19 cellular contexts compared by ENCODE assay signal in the genomic region with DNA sequence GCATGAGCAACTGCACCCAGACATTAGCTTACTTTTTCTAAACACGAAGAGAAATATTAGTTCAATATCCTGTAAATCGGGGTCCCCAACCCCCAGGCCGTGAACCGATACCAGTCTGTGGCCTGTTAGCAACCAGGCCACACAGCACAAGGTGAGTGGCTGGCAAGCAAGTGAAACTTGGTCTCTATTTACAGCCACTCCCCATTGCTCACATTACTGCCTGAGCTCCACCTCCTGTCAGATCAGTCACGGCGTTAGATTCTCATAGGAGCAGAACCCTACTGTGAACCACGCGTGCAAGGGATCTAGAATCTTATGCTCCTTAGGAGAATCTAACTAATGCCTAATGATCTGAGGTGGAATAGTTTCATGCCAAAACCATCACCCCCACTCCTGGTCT.
"Had no signal": no experiment of that assay in that cellular context is flagged by ENCODE, and none has a peak within 500 bp of the region (broad histone marks: within the 10 kb centered on the region; RNA-seq: fewer than 3 reads in every experiment).

No MANE protein-coding gene starts in this region.

- H3K27me3 ChIP-seq: cardiac muscle cell, hepatocyte, tibial artery had no signal

- H3K27ac Mint-ChIP-seq: activated naive CD8-positive, alpha-beta T cell; effector memory CD8-positive, alpha-beta T cell; natural killer cell treated with Interleukin-12 subunit alpha and Interleukin-12 subunit beta and Interleukin-15 and Interleukin-18, amount 100 ng/mL, for 72 hours; T-helper 1 cell treated with Interleukin-12 subunit alpha and Interleukin-12 subunit beta and Interleukin-4 antibody, amounts not matched to agents 30 μg/mL and 1 μg/mL, for 36 hours had no signal

- H3K36me3 ChIP-seq: cardiac muscle cell, lower lobe of right lung, tibial artery had no signal

- H3K4me2 ChIP-seq: hepatocyte had no signal

- H3K4me3 Mint-ChIP-seq: activated naive CD8-positive, alpha-beta T cell; effector memory CD8-positive, alpha-beta T cell; natural killer cell treated with Interleukin-12 subunit alpha and Interleukin-12 subunit beta and Interleukin-15 and Interleukin-18, amount 100 ng/mL, for 72 hours; T-helper 1 cell treated with Interleukin-12 subunit alpha and Interleukin-12 subunit beta and Interleukin-4 antibody, amounts not matched to agents 30 μg/mL and 1 μg/mL, for 36 hours had no signal

- H3K4me1 ChIP-seq: lower lobe of right lung, tibial artery had no signal

- H3K27me3 Mint-ChIP-seq: activated naive CD8-positive, alpha-beta T cell; effector memory CD8-positive, alpha-beta T cell had no signal

- H3K27ac ChIP-seq: cardiac muscle cell, hepatocyte, lower lobe of right lung, tibial artery had no signal

- ATAC-seq: effector memory CD8-positive, alpha-beta T cell; left cardiac atrium; natural killer cell treated with Interleukin-12 subunit alpha and Interleukin-12 subunit beta and Interleukin-15 and Interleukin-18, amount 100 ng/mL, for 72 hours had no signal

- DNase-seq: activated CD4-positive, alpha-beta T cell treated with anti-CD3 and anti-CD28 coated beads, Interleukin-2, amount 50 U/mL, for 1 hour; activated CD4-positive, CD25-positive, alpha-beta regulatory T cell treated with anti-CD3 and anti-CD28 coated beads, Interleukin-2, amount 50 U/mL, for 72 hours; activated CD8-positive, alpha-beta memory T cell treated with anti-CD3 and anti-CD28 coated beads for 24 hours; activated gamma-delta T cell; effector memory CD8-positive, alpha-beta T cell; left cardiac atrium; lower lobe of right lung; retina; stimulated activated CD4-positive, alpha-beta T cell treated with anti-CD3 and anti-CD28 coated beads, Interleukin-12 subunit alpha, Interleukin-12 subunit beta, amount 100 ng/mL, for 4 hours; stimulated activated CD4-positive, alpha-beta T cell treated with anti-CD3 and anti-CD28 coated beads, Interleukin-1b, Interleukin-23, amount 100 ng/mL, for 48 hours; stimulated activated CD8-positive, alpha-beta memory T cell treated with anti-CD3 and anti-CD28 coated beads, Interleukin-4, amount 100 ng/mL, for 48 hours; stimulated activated naive CD4-positive, alpha-beta T cell; substantia nigra; tibial artery had no signal

- H3K4me3 ChIP-seq: cardiac muscle cell, hepatocyte, lower lobe of right lung, tibial artery had no signal

- H3K79me2 ChIP-seq: hepatocyte had no signal

- H2AFZ ChIP-seq: hepatocyte had no signal
